ENCODE assay signal across 8 cellular contexts in genomic region chr1:1370094-1370493, GRCh38. TPM values are rescaled to one million over a fixed set of nuclear protein-coding genes. Genes with fewer than 3 reads are reported as not detected.
DNase-seq lines count a peak whose midpoint lies in the region; ATAC-seq and TF ChIP-seq lines count a peak whose summit lies in the region.
"Not testable (repeated sequence)": the region's sequence is repeated elsewhere in the genome, so short reads cannot be mapped to it uniquely, and the experiment has no call there.
"Had no signal": no experiment of that assay in that cellular context is flagged by ENCODE, and none has a peak within 500 bp of the region (broad histone marks: within the 10 kb centered on the region; RNA-seq: fewer than 3 reads in every experiment).

No MANE protein-coding gene starts in this region.

- not testable (repeated sequence) for TF ChIP-seq CTCF in CD4-positive, alpha-beta T cell (IDR thresholded peaks at IDR 0.05); RWPE1 (conservative IDR thresholded peaks at IDR 0.05; ENCODE audit: low read depth)

- not testable (repeated sequence) for H3K27me3 ChIP-seq in CD4-positive, alpha-beta T cell (ENCODE audit: control insufficient read depth, insufficient read depth, low read length)

- not testable (repeated sequence) for H3K27me3 Mint-ChIP-seq in CD4-positive, alpha-beta T cell; T-helper 2 cell treated with Interferon-gamma antibody and Interleukin-4, amounts not matched to agents 5 μg/mL and 100 μg/mL, for 36 hours (ENCODE audit: low read depth); activated T-helper 1 cell treated with anti-CD3 and anti-CD28 coated beads, Interleukin-12 subunit alpha, Interleukin-12 subunit beta, Interleukin-2, Interleukin-4 antibody, amounts not matched to agents 30 ng/mL and 10 ng/mL and 1 ng/mL, durations not matched to agents 14 hours and 24 hours and 36 hours (ENCODE audit: insufficient read depth); naive thymus-derived CD8-positive, alpha-beta T cell

- not testable (repeated sequence) for ATAC-seq in CD4-positive, alpha-beta T cell (ENCODE audit: poor library complexity); left ventricle myocardium superior; naive thymus-derived CD8-positive, alpha-beta T cell

- not testable (repeated sequence) for H3K36me3 Mint-ChIP-seq in CD4-positive, alpha-beta T cell (ENCODE audit: low read depth); activated T-helper 1 cell treated with anti-CD3 and anti-CD28 coated beads, Interleukin-12 subunit alpha, Interleukin-12 subunit beta, Interleukin-2, Interleukin-4 antibody, amounts not matched to agents 30 ng/mL and 10 ng/mL and 1 ng/mL, durations not matched to agents 14 hours and 24 hours and 36 hours (ENCODE audit: low read depth); naive thymus-derived CD8-positive, alpha-beta T cell
- H3K36me3 Mint-ChIP-seq in T-helper 2 cell treated with Interferon-gamma antibody and Interleukin-4, amounts not matched to agents 5 μg/mL and 100 μg/mL, for 36 hours (ENCODE audit: low read depth), result peaks cover 13% of the 10 kb centered on the region

- peaks cover 39% of the 10 kb centered on the region for H3K4me1 Mint-ChIP-seq in CD4-positive, alpha-beta T cell (ENCODE audit: low read depth)
- peaks cover 24% of the 10 kb centered on the region for H3K4me1 Mint-ChIP-seq in T-helper 2 cell treated with Interferon-gamma antibody and Interleukin-4, amounts not matched to agents 5 μg/mL and 100 μg/mL, for 36 hours (ENCODE audit: low read depth)
- H3K4me1 Mint-ChIP-seq in activated T-helper 1 cell treated with anti-CD3 and anti-CD28 coated beads, Interleukin-12 subunit alpha, Interleukin-12 subunit beta, Interleukin-2, Interleukin-4 antibody, amounts not matched to agents 30 ng/mL and 10 ng/mL and 1 ng/mL, durations not matched to agents 14 hours and 24 hours and 36 hours (ENCODE audit: low read depth), result peaks cover 11% of the 10 kb centered on the region
- H3K4me1 Mint-ChIP-seq in naive thymus-derived CD8-positive, alpha-beta T cell, result peaks cover 7 to 36% (median 20%) of the 10 kb centered on the region in 4 donors

- not testable (repeated sequence) for H3K27ac ChIP-seq in CD4-positive, alpha-beta T cell (ENCODE audit: low read depth, low read length)
- H3K27ac ChIP-seq in RWPE1, result peak overlapping the region; percentile 13; the same call in 1 of the 2 replicates

- not testable (repeated sequence) for H3K9me3 Mint-ChIP-seq in CD4-positive, alpha-beta T cell; T-helper 2 cell treated with Interferon-gamma antibody and Interleukin-4, amounts not matched to agents 5 μg/mL and 100 μg/mL, for 36 hours; activated T-helper 1 cell treated with anti-CD3 and anti-CD28 coated beads, Interleukin-12 subunit alpha, Interleukin-12 subunit beta, Interleukin-2, Interleukin-4 antibody, amounts not matched to agents 30 ng/mL and 10 ng/mL and 1 ng/mL, durations not matched to agents 14 hours and 24 hours and 36 hours; naive thymus-derived CD8-positive, alpha-beta T cell

- DNase-seq in CD4-positive, alpha-beta T cell; RWPE1 (ENCODE audit: low spot score); T-helper 2 cell treated with Interferon-gamma antibody and Interleukin-4, amounts not matched to agents 5 μg/mL and 100 μg/mL, for 36 hours (ENCODE audit: low spot score); activated T-helper 1 cell treated with anti-CD3 and anti-CD28 coated beads, Interleukin-12 subunit alpha, Interleukin-12 subunit beta, Interleukin-2, Interleukin-4 antibody, amounts not matched to agents 30 ng/mL and 10 ng/mL and 1 ng/mL, durations not matched to agents 14 hours and 24 hours and 36 hours (ENCODE audit: low spot score); naive thymus-derived CD8-positive, alpha-beta T cell: not testable (repeated sequence)
- DNase-seq in left ventricle myocardium superior (peak; percentile 9), posterior vena cava (ENCODE audit: low spot score) (peak; percentile 53)

- POLR2A ChIA-PET in CD4-positive, alpha-beta T cell (lab: Charles Lee), result interaction anchor here (2.8 to 4.1 kb wide), 2 partner anchors 16 to 30 kb away, joined by 12 to 23 read pairs; partner anchors contain the start of gene CCNL2
- POLR2A ChIA-PET in RWPE1 (lab: Yijun Ruan, JAX; ENCODE audit: low non-redundant PET), result interaction anchor here (0.7 kb wide), 1 partner anchor 19 kb away, joined by 7 read pairs; no protein-coding TSS in a partner anchor
- POLR2A ChIA-PET in naive thymus-derived CD8-positive, alpha-beta T cell (lab: Charles Lee), result interaction anchor here (0.7 to 8.9 kb wide), 7 partner anchors 11 to 248 kb away, joined by 3 to 105 read pairs (median 4); partner anchors contain the start of genes MRPL20 and MXRA8

- H3K9me3 ChIP-seq in CD4-positive, alpha-beta T cell (ENCODE audit: control insufficient read depth, low read length), result not testable (repeated sequence)

- intact Hi-C loops in CD4-positive, alpha-beta T cell (cut with DNase I, micrococcal nuclease), result loop anchor here in 1 of 2 experiments (2.0 to 10.0 kb wide), 2 partner anchors 15 to 65 kb away; partner anchors contain the start of genes ACAP3 and PUSL1
- intact Hi-C loops in activated T-helper 1 cell treated with anti-CD3 and anti-CD28 coated beads, Interleukin-12 subunit alpha, Interleukin-12 subunit beta, Interleukin-2, Interleukin-4 antibody, amounts not matched to agents 30 ng/mL and 10 ng/mL and 1 ng/mL, durations not matched to agents 14 hours and 24 hours and 36 hours (cut with micrococcal nuclease); left ventricle myocardium superior (cut with micrococcal nuclease): not testable (repeated sequence)
- intact Hi-C loops in posterior vena cava (cut with DNase I), result loop anchor here in 1 of 2 donors (10.0 kb wide), 1 partner anchor 135 kb away; no protein-coding TSS in a partner anchor

- CTCF ChIA-PET in CD4-positive, alpha-beta T cell (lab: Charles Lee), result not testable (repeated sequence)
- CTCF ChIA-PET in RWPE1 (lab: Yijun Ruan, JAX), result interaction anchor here (1.1 kb wide), 1 partner anchor 136 kb away, joined by 3 read pairs; no protein-coding TSS in a partner anchor

- peak overlapping the region; percentile 25 for H3K4me3 Mint-ChIP-seq in CD4-positive, alpha-beta T cell
- peak overlapping the region; percentile 21 for H3K4me3 Mint-ChIP-seq in T-helper 2 cell treated with Interferon-gamma antibody and Interleukin-4, amounts not matched to agents 5 μg/mL and 100 μg/mL, for 36 hours
- peak overlapping the region; percentile 25 for H3K4me3 Mint-ChIP-seq in activated T-helper 1 cell treated with anti-CD3 and anti-CD28 coated beads, Interleukin-12 subunit alpha, Interleukin-12 subunit beta, Interleukin-2, Interleukin-4 antibody, amounts not matched to agents 30 ng/mL and 10 ng/mL and 1 ng/mL, durations not matched to agents 14 hours and 24 hours and 36 hours
- peak overlapping the region in 8 of 10 donors; percentile 3 to 56 (median 32) for H3K4me3 Mint-ChIP-seq in naive thymus-derived CD8-positive, alpha-beta T cell

- H3K27ac Mint-ChIP-seq in CD4-positive, alpha-beta T cell, result peak overlapping the region; percentile 88
- not testable (repeated sequence) for H3K27ac Mint-ChIP-seq in T-helper 2 cell treated with Interferon-gamma antibody and Interleukin-4, amounts not matched to agents 5 μg/mL and 100 μg/mL, for 36 hours; activated T-helper 1 cell treated with anti-CD3 and anti-CD28 coated beads, Interleukin-12 subunit alpha, Interleukin-12 subunit beta, Interleukin-2, Interleukin-4 antibody, amounts not matched to agents 30 ng/mL and 10 ng/mL and 1 ng/mL, durations not matched to agents 14 hours and 24 hours and 36 hours
- peak overlapping the region in 6 of 10 donors; percentile 36 to 95 (median 82) for H3K27ac Mint-ChIP-seq in naive thymus-derived CD8-positive, alpha-beta T cell

RNA-seq across cellular contexts. Expression of gene AURKAIP1, which starts 4.9 kb away (rescaled TPM):
- 10 to 100 TPM; 59.2 to 64.6 TPM for total RNA-seq in CD4-positive, alpha-beta T cell
- 147 and 148 TPM in 2 replicates for total RNA-seq in activated T-helper 1 cell treated with anti-CD3 and anti-CD28 coated beads, Interleukin-12 subunit alpha, Interleukin-12 subunit beta, Interleukin-2, Interleukin-4 antibody, amounts not matched to agents 30 ng/mL and 10 ng/mL and 1 ng/mL, durations not matched to agents 14 hours and 24 hours and 36 hours
- total RNA-seq in left ventricle myocardium superior, result 268 TPM
- total RNA-seq in naive thymus-derived CD8-positive, alpha-beta T cell, result 10 to 100 TPM; 68.0 to 70.3 TPM
- polyA plus RNA-seq in naive thymus-derived CD8-positive, alpha-beta T cell, result 100 to 1,000 TPM; 146 to 169 (median 168) TPM
- 10 to 100 TPM; 70.9 to 78.8 TPM for total RNA-seq in posterior vena cava

RNA-seq across cellular contexts. Expression of gene MXRA8, which starts 11.7 kb away (rescaled TPM):
- total RNA-seq in CD4-positive, alpha-beta T cell, result 1 to 10 TPM; 1.6 to 2.9 TPM
- total RNA-seq in activated T-helper 1 cell treated with anti-CD3 and anti-CD28 coated beads, Interleukin-12 subunit alpha, Interleukin-12 subunit beta, Interleukin-2, Interleukin-4 antibody, amounts not matched to agents 30 ng/mL and 10 ng/mL and 1 ng/mL, durations not matched to agents 14 hours and 24 hours and 36 hours, result 0.18 and 0.20 TPM in 2 replicates
- total RNA-seq in left ventricle myocardium superior, result 16.8 TPM
- 1 to 10 TPM; 7.4 to 7.7 TPM for total RNA-seq in naive thymus-derived CD8-positive, alpha-beta T cell
- polyA plus RNA-seq in naive thymus-derived CD8-positive, alpha-beta T cell, result 10 to 100 TPM in 2 of 3 donors, 1 to 10 TPM in 1; 7.4 to 22.0 (median 19.7) TPM
- total RNA-seq in posterior vena cava, result 100 to 1,000 TPM; 104 to 174 TPM
- polyA plus RNA-seq: CD14-positive monocyte had no signal

RNA-seq across cellular contexts. Expression of gene DVL1, which starts 20.9 kb away (rescaled TPM):
- 10 to 100 TPM; 44.9 to 45.5 TPM for total RNA-seq in CD4-positive, alpha-beta T cell
- 66.5 and 72.2 TPM in 2 replicates for total RNA-seq in activated T-helper 1 cell treated with anti-CD3 and anti-CD28 coated beads, Interleukin-12 subunit alpha, Interleukin-12 subunit beta, Interleukin-2, Interleukin-4 antibody, amounts not matched to agents 30 ng/mL and 10 ng/mL and 1 ng/mL, durations not matched to agents 14 hours and 24 hours and 36 hours
- total RNA-seq in left ventricle myocardium superior (144 TPM), posterior vena cava (10 to 100 TPM; 45.9 to 61.9 TPM)
- 10 to 100 TPM; 41.9 to 53.3 TPM for total RNA-seq in naive thymus-derived CD8-positive, alpha-beta T cell
- polyA plus RNA-seq in naive thymus-derived CD8-positive, alpha-beta T cell, result 1 to 10 TPM in 2 of 3 donors, under 1 TPM in 1; 0.99 to 2.0 (median 1.4) TPM

RNA-seq across cellular contexts. Expression of gene CCNL2, which starts 29.0 kb away (rescaled TPM):
- 100 to 1,000 TPM; 274 to 281 TPM for total RNA-seq in CD4-positive, alpha-beta T cell
- 138 and 139 TPM in 2 replicates for total RNA-seq in activated T-helper 1 cell treated with anti-CD3 and anti-CD28 coated beads, Interleukin-12 subunit alpha, Interleukin-12 subunit beta, Interleukin-2, Interleukin-4 antibody, amounts not matched to agents 30 ng/mL and 10 ng/mL and 1 ng/mL, durations not matched to agents 14 hours and 24 hours and 36 hours
- total RNA-seq in left ventricle myocardium superior, result 61.0 TPM
- total RNA-seq in naive thymus-derived CD8-positive, alpha-beta T cell, result 100 to 1,000 TPM; 399 to 406 TPM
- polyA plus RNA-seq in naive thymus-derived CD8-positive, alpha-beta T cell, result 10 to 100 TPM; 13.4 to 28.1 (median 13.7) TPM
- 100 to 1,000 TPM; 102 to 109 TPM for total RNA-seq in posterior vena cava

RNA-seq across cellular contexts. Expression of gene MRPL20, which starts 37.0 kb away (rescaled TPM):
- 100 to 1,000 TPM in 1 of 2 experiments, 10 to 100 TPM in 1; 99.9 to 103 TPM for total RNA-seq in CD4-positive, alpha-beta T cell
- total RNA-seq in activated T-helper 1 cell treated with anti-CD3 and anti-CD28 coated beads, Interleukin-12 subunit alpha, Interleukin-12 subunit beta, Interleukin-2, Interleukin-4 antibody, amounts not matched to agents 30 ng/mL and 10 ng/mL and 1 ng/mL, durations not matched to agents 14 hours and 24 hours and 36 hours, result 184 and 205 TPM in 2 replicates
- total RNA-seq in left ventricle myocardium superior (155 TPM), posterior vena cava (10 to 100 TPM; 69.7 to 75.0 TPM)
- total RNA-seq in naive thymus-derived CD8-positive, alpha-beta T cell, result 100 to 1,000 TPM; 162 to 165 TPM
- polyA plus RNA-seq in naive thymus-derived CD8-positive, alpha-beta T cell, result 100 to 1,000 TPM; 203 to 233 (median 224) TPM
